12 cellular contexts compared by ENCODE assay signal in genomic region chr21:40768056-40768455, GRCh38.
A peak's percentile ranks its signal among the peaks of the same experiment; 100 is the strongest.
DNase-seq lines count a peak whose midpoint lies in the region.
"Had no signal": no experiment of that assay in that cellular context is flagged by ENCODE, and none has a peak within 500 bp of the region (broad histone marks: within the 10 kb centered on the region; RNA-seq: fewer than 3 reads in every experiment).

No MANE protein-coding gene starts in this region.

- H3K27ac ChIP-seq in caudate nucleus (ENCODE audit: low read depth, low read length) = no peak overlapping the region

- DNase-seq in NCI-H1694 treated with DMSO at 0.1 percent for 48 hours (lab: John Stamatoyannopoulos, UW) (peak; percentile 6), NCI-H1694 (lab: John Stamatoyannopoulos, UW) (no peak), COLO668 (lab: John Stamatoyannopoulos, UW; ENCODE audit: unreplicated experiment) (peak; percentile 22), NCI-H1105 (lab: John Stamatoyannopoulos, UW) (peak; percentile 83), NCI-H69 (lab: John Stamatoyannopoulos, UW) (peak; percentile 90), posterior vena cava (ENCODE audit: low spot score) (no peak), caudate nucleus (lab: John Stamatoyannopoulos, UW) (no peak)
- DNase-seq: C1 segment of cervical spinal cord; CD4-positive, alpha-beta T cell; DND-41; HCEC 1CT; HFFc6 had no signal

- intact Hi-C loops in posterior vena cava (cut with DNase I) = no loop called here

Comparison
In these comparisons a context has a peak if more than half of its experiments do, and no peak if none do; other contexts are left out.
1. DNase-seq: peak in NCI-H1694 treated with DMSO at 0.1 percent for 48 hours (single experiment), COLO668 (single experiment), NCI-H1105 (single experiment) and NCI-H69 (single experiment); none in NCI-H1694 (single experiment), posterior vena cava (single experiment) and caudate nucleus (0 of 61).